ENCODE assay signal across 29 cellular contexts in genomic region chr19:7624810-7625209, GRCh38. TPM values are rescaled to one million over a fixed set of nuclear protein-coding genes. Genes with fewer than 3 reads are reported as not detected.
DNase-seq lines count a peak whose midpoint lies in the region; ATAC-seq, FAIRE-seq and TF ChIP-seq lines count a peak whose summit lies in the region.
"Had no signal": no experiment of that assay in that cellular context is flagged by ENCODE, and none has a peak within 500 bp of the region (broad histone marks: within the 10 kb centered on the region; RNA-seq: fewer than 3 reads in every experiment).

No MANE protein-coding gene starts in this region.

- peaks cover 24% of the 10 kb centered on the region for H3K4me1 Mint-ChIP-seq in CD8-positive, alpha-beta T cell (ENCODE audit: low read depth)

- no peaks in the 10 kb centered on the region for H4K20me1 ChIP-seq in K562 (replicated peaks; ENCODE audit: control insufficient read depth, insufficient read depth, low read length)

- ATAC-seq in Right ventricle myocardium inferior (no peak), left ventricle myocardium superior (no peak), K562 (no peak), HG02763 (IDR thresholded peaks at IDR 0.05; ENCODE audit: unreplicated experiment) (no peak)
- no peak for ATAC-seq in CD8-positive, alpha-beta T cell
- ATAC-seq: A549, GM12878 had no signal

- peaks cover 35% of the 10 kb centered on the region for H3K79me2 ChIP-seq in K562 (ENCODE audit: control insufficient read depth, insufficient read depth, low read length)

- peaks cover 62% of the 10 kb centered on the region for H3K36me3 ChIP-seq in CD8-positive, alpha-beta T cell (ENCODE audit: insufficient read depth, low read length)
- H3K36me3 ChIP-seq in K562 (ENCODE audit: control insufficient read depth, insufficient read depth, low read length), result peaks cover 69% of the 10 kb centered on the region; the same call in 2 of the 3 replicates

- 88% methylated on average over 14 of the region's 17 CpGs for WGBS in K562 (ENCODE audit: insufficient coverage, low coverage, missing lambda C conversion rate)

- H2AFZ ChIP-seq in K562 (ENCODE audit: low read depth, low read length), result no peak overlapping the region

- no peak overlapping the region for H3K4me3 Mint-ChIP-seq in CD8-positive, alpha-beta T cell
- H3K4me3 Mint-ChIP-seq: B cell; CD4-positive, alpha-beta T cell had no signal

- no peak for TF ChIP-seq CTCF in CD8-positive, alpha-beta T cell (IDR thresholded peaks at IDR 0.05)
- no peak for TF ChIP-seq CTCF in K562 (IDR thresholded peaks at IDR 0.05 in 2 of 3, conservative IDR thresholded peaks at IDR 0.05 in 1 of 3; ENCODE audit: insufficient read depth in 2 of 3, low read depth in 1 of 3, low read length in 3 of 3)

- peak overlapping the region; percentile 52 for H3K27ac Mint-ChIP-seq in CD8-positive, alpha-beta T cell
- H3K27ac Mint-ChIP-seq: B cell; CD4-positive, alpha-beta T cell; CD8-positive, alpha-beta memory T cell had no signal

- POLR2A ChIA-PET in CD8-positive, alpha-beta T cell (lab: Charles Lee), result no interaction called here
- POLR2A ChIA-PET in K562 (lab: Yijun Ruan, JAX), result interaction anchor here (0.6 to 1.0 kb wide), 3 partner anchors 9 to 27 kb away, joined by 3 to 4 read pairs (median 4); partner anchors contain the start of gene PCP2

- peaks cover 15% of the 10 kb centered on the region for H3K4me1 ChIP-seq in CD8-positive, alpha-beta T cell (ENCODE audit: insufficient read depth, low read length)
- H3K4me1 ChIP-seq in K562 (replicated peaks in 1 of 2; ENCODE audit: control insufficient read depth in 2 of 2, insufficient read depth in 2 of 2, low read length in 2 of 2), result peaks cover 4 to 39% of the 10 kb centered on the region in 2 experiments; a peak in 4 of 5 replicates

- in situ Hi-C loops in K562 (cut with MboI), result no loop called here

- no peak overlapping the region for H3K27ac ChIP-seq in CD8-positive, alpha-beta T cell (ENCODE audit: low read depth, low read length)
- H3K27ac ChIP-seq in K562 (ENCODE audit: extremely low read depth, low read depth, low read length), result no peak overlapping the region
- H3K27ac ChIP-seq: 22Rv1; A549; BLaER1 treated with 17β-estradiol and CSF1 and Interleukin-3, amounts not matched to agents 10 nM and 100 nM; C4-2B had no signal

- CTCF ChIA-PET in CD8-positive, alpha-beta T cell (lab: Charles Lee), result interaction anchor here (1.2 kb wide), 1 partner anchor 57 kb away, joined by 3 read pairs; no protein-coding TSS in a partner anchor
- CTCF ChIA-PET in K562 (lab: Yijun Ruan, JAX; ENCODE audit: low intra/inter-chr PET ratio), result no interaction called here

- no peak overlapping the region for H3K4me2 ChIP-seq in K562 (ENCODE audit: insufficient read depth, low read length)
- H3K4me2 ChIP-seq: A549; BLaER1 treated with 17β-estradiol and CSF1 and Interleukin-3, amounts not matched to agents 10 nM and 100 nM had no signal

- DNase-seq in Right ventricle myocardium inferior (ENCODE audit: missing footprints) (peak; percentile 25), left ventricle myocardium superior (no peak), K562 (ENCODE audit: extremely low read depth in 1 of 4, low spot score in 3 of 4) (no peak), NCI-H82 treated with DMSO at 0.1 percent for 48 hours (lab: John Stamatoyannopoulos, UW; ENCODE audit: unreplicated experiment) (no peak)
- peak in 1 of 7 experiments; percentile 10 for DNase-seq in CD8-positive, alpha-beta T cell
- DNase-seq: AML-193; CD4-positive, alpha-beta T cell; CD8-positive, alpha-beta memory T cell; COR-L47; DMS 273 treated with DMSO at 0.1 percent for 48 hours; DMS153; DMS53; DMS79; DND-41; EL; GDM1 had no signal

- intact Hi-C loops in Right ventricle myocardium inferior (cut with DNase I), result loop anchor here (5.0 kb wide), 1 partner anchor 88 kb away; the partner anchor contains the start of gene PNPLA6
- intact Hi-C loops in left ventricle myocardium superior (cut with micrococcal nuclease), result no loop called here
- intact Hi-C loops in CD8-positive, alpha-beta T cell (cut with DNase I, micrococcal nuclease), result no loop called here
- intact Hi-C loops in K562 (cut with micrococcal nuclease), result no loop called here

- no peaks in the 10 kb centered on the region for H3K9me1 ChIP-seq in K562 (ENCODE audit: control insufficient read depth, insufficient read depth, low read length)

- no peaks in the 10 kb centered on the region for H3K27me3 ChIP-seq in CD8-positive, alpha-beta T cell (ENCODE audit: insufficient read depth, low read length)
- H3K27me3 ChIP-seq in K562 (ENCODE audit: control insufficient read depth in 2 of 2, insufficient read depth in 2 of 2, low read length in 2 of 2), result no peaks in the 10 kb centered on the region
- H3K27me3 ChIP-seq: BLaER1 treated with 17β-estradiol and CSF1 and Interleukin-3, amounts not matched to agents 10 nM and 100 nM had no signal

- H3K9ac ChIP-seq in K562 (ENCODE audit: insufficient read depth in 1 of 2, low read depth in 2 of 2, low read length in 2 of 2), result no peak overlapping the region
- H3K9ac ChIP-seq: BLaER1 treated with 17β-estradiol and CSF1 and Interleukin-3, amounts not matched to agents 10 nM and 100 nM had no signal

- no peaks in the 10 kb centered on the region for H3K9me3 ChIP-seq in CD8-positive, alpha-beta T cell (ENCODE audit: low read length)
- no peaks in the 10 kb centered on the region for H3K9me3 ChIP-seq in K562 (replicated peaks; ENCODE audit: control insufficient read depth, insufficient read depth, low read depth, low read length)
- H3K9me3 ChIP-seq: A549; BLaER1 treated with 17β-estradiol and CSF1 and Interleukin-3, amounts not matched to agents 10 nM and 100 nM had no signal

- no peak for FAIRE-seq in K562 (lab: Jason Lieb, UNC)
- FAIRE-seq: A549, GM12878, GM12892, GM18507 had no signal

- no peak for TF ChIP-seq RAD21 in K562 (CRISPR knock-in tag; conservative IDR thresholded peaks at IDR 0.05 in 1 of 2, IDR thresholded peaks at IDR 0.05 in 1 of 2)

- TF ChIP-seq POLR2A in K562 (conservative IDR thresholded peaks at IDR 0.05), result no peak

- H3K9me3 Mint-ChIP-seq in CD8-positive, alpha-beta T cell, result no peaks in the 10 kb centered on the region
- H3K9me3 Mint-ChIP-seq: CD4-positive, alpha-beta T cell; CD8-positive, alpha-beta memory T cell had no signal

- no peak overlapping the region for H3K4me3 ChIP-seq in CD8-positive, alpha-beta T cell (ENCODE audit: low read depth, low read length)
- H3K4me3 ChIP-seq in K562, result no peak overlapping the region
- H3K4me3 ChIP-seq: A549; BLaER1 treated with 17β-estradiol and CSF1 and Interleukin-3, amounts not matched to agents 10 nM and 100 nM; GM12878 had no signal

- H3K27me3 Mint-ChIP-seq in CD8-positive, alpha-beta T cell (ENCODE audit: low read depth), result no peaks in the 10 kb centered on the region
- H3K27me3 Mint-ChIP-seq: B cell; CD4-positive, alpha-beta T cell; CD8-positive, alpha-beta memory T cell had no signal

- no peak for TF ChIP-seq EP300 in K562 (IDR thresholded peaks at IDR 0.05; ENCODE audit: low read length)

- H3K36me3 Mint-ChIP-seq in CD8-positive, alpha-beta T cell, result peaks cover 82% of the 10 kb centered on the region

- BruUV-seq in K562 (replicated peaks; lab: Mats Ljungman, UMichigan), result no TSS peak

RNA-seq across cellular contexts. Expression of gene XAB2, which starts 4.5 kb away (rescaled TPM):
- total RNA-seq in Right ventricle myocardium inferior (25.3 TPM), left ventricle myocardium superior (27.5 TPM), K562 (2014; rRNA removed) (43.7 and 54.6 TPM in 2 replicates), K562 (2014; rRNA removed; fragmentation: Illumina TruSeq; extraction: Trizol) (5.6 and 7.6 TPM in 2 replicates), K562 (2015; rRNA removed; fragmentation: Illumina TruSeq; extraction: Trizol) (22.0 and 24.3 TPM in 2 replicates), K562 (2021) (58.3 and 58.7 TPM in 2 replicates)
- total RNA-seq in CD8-positive, alpha-beta T cell, result 100 to 1,000 TPM; 127 to 133 TPM
- 26.2 and 87.7 TPM in 2 replicates for total RNA-seq in K562 (2011; cell fraction: chromatin; rRNA removed; ENCODE audit: low replicate concordance)
- 82.9 and 84.2 TPM in 2 replicates for total RNA-seq in K562 (2011; cell fraction: nucleolus; rRNA removed)
- total RNA-seq in K562 (2011; cell fraction: nucleoplasm; rRNA removed), result 36.0 and 40.3 TPM in 2 replicates
- polyA plus RNA-seq in K562 (2011; rRNA removed) (19.1 and 36.3 TPM in 2 replicates), K562 (2014; fragmentation: Illumina TruSeq; extraction: Trizol) (20.0 and 33.9 TPM in 2 replicates), K562 (2014; fragmentation: Nextera tagmentation; extraction: Ambion mirVana) (under 1 TPM; 0.21 to 0.71 TPM), K562 (2014; rRNA removed) (36.7 and 38.4 TPM in 2 replicates)
- 34.9 and 73.2 TPM in 2 replicates for polyA plus RNA-seq in K562 (2011; cell fraction: cytosol; rRNA removed)
- polyA plus RNA-seq in K562 (2011; cell fraction: nucleus; rRNA removed), result 90.6 and 116 TPM in 2 replicates
- 39.7 and 58.7 TPM in 2 replicates for polyA plus RNA-seq in K562 (2012)
- 19.3 and 29.5 TPM in 2 replicates for polyA minus RNA-seq in K562 (2011; rRNA and poly(A)+ RNA removed)
- 50.8 and 65.5 TPM in 2 replicates for polyA minus RNA-seq in K562 (2011; cell fraction: cytosol; rRNA and poly(A)+ RNA removed)
- polyA minus RNA-seq in K562 (2011; cell fraction: nucleus; rRNA and poly(A)+ RNA removed), result 26.3 and 36.9 TPM in 2 replicates

RNA-seq across cellular contexts. Expression of gene PET100, which starts 4.8 kb away (rescaled TPM):
- total RNA-seq in Right ventricle myocardium inferior (205 TPM), left ventricle myocardium superior (206 TPM), K562 (2014; rRNA removed) (59.9 and 62.3 TPM in 2 replicates), K562 (2014; rRNA removed; fragmentation: Illumina TruSeq; extraction: Trizol) (116 and 120 TPM in 2 replicates), K562 (2015; rRNA removed; fragmentation: Illumina TruSeq; extraction: Trizol) (82.1 and 93.7 TPM in 2 replicates), K562 (2021) (147 and 160 TPM in 2 replicates)
- 100 to 1,000 TPM; 186 to 188 TPM for total RNA-seq in CD8-positive, alpha-beta T cell
- total RNA-seq in K562 (2011; cell fraction: chromatin; rRNA removed; ENCODE audit: low replicate concordance), result 38.1 and 46.0 TPM in 2 replicates
- 31.5 and 34.5 TPM in 2 replicates for total RNA-seq in K562 (2011; cell fraction: nucleolus; rRNA removed)
- total RNA-seq in K562 (2011; cell fraction: nucleoplasm; rRNA removed), result 43.6 and 52.8 TPM in 2 replicates
- polyA plus RNA-seq in K562 (2011; rRNA removed) (51.1 and 72.3 TPM in 2 replicates), K562 (2014; fragmentation: Illumina TruSeq; extraction: Trizol) (77.2 and 79.8 TPM in 2 replicates), K562 (2014; fragmentation: Nextera tagmentation; extraction: Ambion mirVana) (100 to 1,000 TPM; 322 to 351 TPM), K562 (2014; rRNA removed) (98.3 and 111 TPM in 2 replicates)
- polyA plus RNA-seq in K562 (2011; cell fraction: cytosol; rRNA removed), result 21.3 and 27.3 TPM in 2 replicates
- 33.8 and 34.8 TPM in 2 replicates for polyA plus RNA-seq in K562 (2011; cell fraction: nucleus; rRNA removed)
- 68.4 and 184 TPM in 2 replicates for polyA plus RNA-seq in K562 (2012)
- polyA minus RNA-seq in K562 (2011; rRNA and poly(A)+ RNA removed), result 14.1 and 14.8 TPM in 2 replicates
- polyA minus RNA-seq in K562 (2011; cell fraction: cytosol; rRNA and poly(A)+ RNA removed), result 8.8 and 9.0 TPM in 2 replicates
- polyA minus RNA-seq in K562 (2011; cell fraction: nucleus; rRNA and poly(A)+ RNA removed), result 4.7 and 15.7 TPM in 2 replicates

RNA-seq across cellular contexts. Expression of gene PCP2, which starts 8.7 kb away (rescaled TPM):
- total RNA-seq in Right ventricle myocardium inferior (6.6 TPM), left ventricle myocardium superior (6.5 TPM), K562 (2014; rRNA removed) (0.73 and 1.5 TPM in 2 replicates), K562 (2014; rRNA removed; fragmentation: Illumina TruSeq; extraction: Trizol) (0.25 TPM in 1 of 2 replicates, not detected in the other), K562 (2015; rRNA removed; fragmentation: Illumina TruSeq; extraction: Trizol) (0.23 TPM in 1 of 2 replicates, not detected in the other), K562 (2021) (0.96 and 1.3 TPM in 2 replicates)
- total RNA-seq in CD8-positive, alpha-beta T cell, result 1 to 10 TPM; 1.1 to 1.7 TPM
- 1.8 TPM in 1 of 2 replicates, not detected in the other for total RNA-seq in K562 (2011; cell fraction: chromatin; rRNA removed; ENCODE audit: low replicate concordance)
- total RNA-seq in K562 (2011; cell fraction: nucleolus; rRNA removed), result 0.53 and 1.2 TPM in 2 replicates
- 0.59 and 1.8 TPM in 2 replicates for total RNA-seq in K562 (2011; cell fraction: nucleoplasm; rRNA removed)
- polyA plus RNA-seq in K562 (2011; rRNA removed) (0.17 and 0.47 TPM in 2 replicates), K562 (2014; fragmentation: Illumina TruSeq; extraction: Trizol) (0.90 TPM in 1 of 2 replicates, not detected in the other), K562 (2014; fragmentation: Nextera tagmentation; extraction: Ambion mirVana) (under 1 TPM in 1 of 2 experiments, not detected in 1; 0.22 TPM), K562 (2014; rRNA removed) (1.3 and 1.6 TPM in 2 replicates)
- 0.49 and 0.79 TPM in 2 replicates for polyA plus RNA-seq in K562 (2011; cell fraction: cytosol; rRNA removed)
- polyA plus RNA-seq in K562 (2011; cell fraction: nucleus; rRNA removed), result 2.3 and 6.4 TPM in 2 replicates
- 1.7 and 3.8 TPM in 2 replicates for polyA plus RNA-seq in K562 (2012)
- not detected in 2 replicates for polyA minus RNA-seq in K562 (2011; rRNA and poly(A)+ RNA removed)
- not detected in 2 replicates for polyA minus RNA-seq in K562 (2011; cell fraction: cytosol; rRNA and poly(A)+ RNA removed)
- polyA minus RNA-seq in K562 (2011; cell fraction: nucleus; rRNA and poly(A)+ RNA removed), result not detected in 2 replicates
- total RNA-seq: A172, Daoy, G401 had no signal
- polyA plus RNA-seq: BJ; CD8-positive, alpha-beta memory T cell had no signal

RNA-seq across cellular contexts. Expression of gene STXBP2, which starts 12.1 kb away (rescaled TPM):
- total RNA-seq in Right ventricle myocardium inferior (8.4 TPM), left ventricle myocardium superior (9.7 TPM), K562 (2014; rRNA removed) (79.9 and 96.0 TPM in 2 replicates), K562 (2014; rRNA removed; fragmentation: Illumina TruSeq; extraction: Trizol) (29.8 and 31.6 TPM in 2 replicates), K562 (2015; rRNA removed; fragmentation: Illumina TruSeq; extraction: Trizol) (37.6 and 38.4 TPM in 2 replicates), K562 (2021) (136 and 163 TPM in 2 replicates)
- total RNA-seq in CD8-positive, alpha-beta T cell, result 100 to 1,000 TPM; 260 to 270 TPM
- total RNA-seq in K562 (2011; cell fraction: chromatin; rRNA removed; ENCODE audit: low replicate concordance), result 1,097 and 1,923 TPM in 2 replicates
- 928 and 1,024 TPM in 2 replicates for total RNA-seq in K562 (2011; cell fraction: nucleolus; rRNA removed)
- total RNA-seq in K562 (2011; cell fraction: nucleoplasm; rRNA removed), result 1,126 and 1,380 TPM in 2 replicates
- polyA plus RNA-seq in K562 (2011; rRNA removed) (141 and 157 TPM in 2 replicates), K562 (2014; fragmentation: Illumina TruSeq; extraction: Trizol) (71.3 and 102 TPM in 2 replicates), K562 (2014; fragmentation: Nextera tagmentation; extraction: Ambion mirVana) (1 to 10 TPM; 2.5 to 9.1 TPM), K562 (2014; rRNA removed) (142 and 145 TPM in 2 replicates)
- 143 and 228 TPM in 2 replicates for polyA plus RNA-seq in K562 (2011; cell fraction: cytosol; rRNA removed)
- polyA plus RNA-seq in K562 (2011; cell fraction: nucleus; rRNA removed), result 689 and 874 TPM in 2 replicates
- polyA plus RNA-seq in K562 (2012), result 178 and 291 TPM in 2 replicates
- polyA minus RNA-seq in K562 (2011; rRNA and poly(A)+ RNA removed), result 674 and 952 TPM in 2 replicates
- 134 and 138 TPM in 2 replicates for polyA minus RNA-seq in K562 (2011; cell fraction: cytosol; rRNA and poly(A)+ RNA removed)
- 244 and 299 TPM in 2 replicates for polyA minus RNA-seq in K562 (2011; cell fraction: nucleus; rRNA and poly(A)+ RNA removed)

RNA-seq across cellular contexts. Expression of gene CAMSAP3, which starts 29.1 kb away (rescaled TPM):
- total RNA-seq in Right ventricle myocardium inferior (1.9 TPM), left ventricle myocardium superior (2.6 TPM), K562 (2014; rRNA removed) (0.18 and 0.24 TPM in 2 replicates), K562 (2014; rRNA removed; fragmentation: Illumina TruSeq; extraction: Trizol) (0.25 TPM in 1 of 2 replicates, not detected in the other), K562 (2015; rRNA removed; fragmentation: Illumina TruSeq; extraction: Trizol) (0.07 and 0.23 TPM in 2 replicates), K562 (2021) (0.67 and 0.89 TPM in 2 replicates)
- total RNA-seq in CD8-positive, alpha-beta T cell, result under 1 TPM; 0.28 to 0.33 TPM
- 0.56 and 3.9 TPM in 2 replicates for total RNA-seq in K562 (2011; cell fraction: chromatin; rRNA removed; ENCODE audit: low replicate concordance)
- 0.92 and 3.5 TPM in 2 replicates for total RNA-seq in K562 (2011; cell fraction: nucleolus; rRNA removed)
- 0.99 and 1.2 TPM in 2 replicates for total RNA-seq in K562 (2011; cell fraction: nucleoplasm; rRNA removed)
- polyA plus RNA-seq in K562 (2011; rRNA removed) (0.25 and 0.64 TPM in 2 replicates), K562 (2014; fragmentation: Illumina TruSeq; extraction: Trizol) (0.30 TPM in 2 replicates), K562 (2014; fragmentation: Nextera tagmentation; extraction: Ambion mirVana) (under 1 TPM in 1 of 2 experiments, not detected in 1; 0.01 TPM), K562 (2014; rRNA removed) (0.17 and 0.18 TPM in 2 replicates)
- 0.40 and 0.49 TPM in 2 replicates for polyA plus RNA-seq in K562 (2011; cell fraction: cytosol; rRNA removed)
- polyA plus RNA-seq in K562 (2011; cell fraction: nucleus; rRNA removed), result 2.3 and 2.5 TPM in 2 replicates
- polyA plus RNA-seq in K562 (2012), result 0.65 and 2.6 TPM in 2 replicates
- polyA minus RNA-seq in K562 (2011; rRNA and poly(A)+ RNA removed), result 0.06 and 0.07 TPM in 2 replicates
- 0.38 and 1.0 TPM in 2 replicates for polyA minus RNA-seq in K562 (2011; cell fraction: cytosol; rRNA and poly(A)+ RNA removed)
- 0.54 and 1.8 TPM in 2 replicates for polyA minus RNA-seq in K562 (2011; cell fraction: nucleus; rRNA and poly(A)+ RNA removed)
- polyA plus RNA-seq: BJ had no signal
